ENCODE assay signal across 20 cellular contexts in genomic region chr2:39567507-39567906, GRCh38.
DNase-seq lines count a peak whose midpoint lies in the region; ATAC-seq and TF ChIP-seq lines count a peak whose summit lies in the region.
"Had no signal": no experiment of that assay in that cellular context is flagged by ENCODE, and none has a peak within 500 bp of the region (broad histone marks: within the 10 kb centered on the region; RNA-seq: fewer than 3 reads in every experiment).

No MANE protein-coding gene starts in this region.

- H3K4me3 ChIP-seq in astrocyte of the spinal cord (ENCODE audit: low read depth, low read length) = no peak overlapping the region
- no peak overlapping the region for H3K4me3 ChIP-seq in stomach smooth muscle (ENCODE audit: low read length in 2 of 2)
- H3K4me3 ChIP-seq: colonic mucosa had no signal

- H3K27me3 ChIP-seq in stomach smooth muscle (ENCODE audit: control insufficient read depth in 1 of 2, insufficient read depth in 2 of 2, low read length in 2 of 2) = no peaks in the 10 kb centered on the region
- H3K27me3 ChIP-seq: colonic mucosa had no signal

- H3K9ac ChIP-seq in stomach smooth muscle (ENCODE audit: low read length in 2 of 2) = no peak overlapping the region

- ATAC-seq in HG03571 (IDR thresholded peaks at IDR 0.05; ENCODE audit: unreplicated experiment) = no peak
- ATAC-seq: Panc1; right cardiac atrium; stimulated activated memory B cell treated with anti-CD40 and anti-IgM and Interleukin-4, amounts not matched to agents 10 μg/mL and 1 μg/mL and 100 μg/mL, for 72 hours had no signal

- peaks cover 22% of the 10 kb centered on the region for H3K4me1 ChIP-seq in stomach smooth muscle (ENCODE audit: control insufficient read depth, insufficient read depth, low read length)
- H3K4me1 ChIP-seq: colonic mucosa had no signal

- intact Hi-C loops in posterior cingulate gyrus (cut with DNase I) = no loop called here

- peak; percentile 67 for DNase-seq in M059J (ENCODE audit: low read depth)
- peak; percentile 83 for DNase-seq in astrocyte of the spinal cord (ENCODE audit: low read depth, low spot score)
- peak; percentile 66 for DNase-seq in iris pigment epithelial cell (ENCODE audit: low read depth)
- no peak for DNase-seq in activated CD8-positive, alpha-beta memory T cell treated with anti-CD3 and anti-CD28 coated beads, Interleukin-2, amount 50 U/mL, for 4 hours
- DNase-seq in posterior cingulate gyrus = no peak
- no peak for DNase-seq in NCI-H2196 (lab: John Stamatoyannopoulos, UW; ENCODE audit: unreplicated experiment)
- DNase-seq: activated B cell treated with CpG ODN at 0.5 μM for 24 hours; activated CD4-positive, alpha-beta memory T cell treated with anti-CD3 and anti-CD28 coated beads, Interleukin-2, amount 10 ng/mL, durations not matched to agents 7 days and 5 days; activated naive CD4-positive, alpha-beta T cell; activated T-cell treated with anti-CD3 and anti-CD28 coated beads, Interleukin-2, amount 50 U/mL, for 1 hour; AML-193; colonic mucosa; GOT3; NCI-H146; NCI-H345; right cardiac atrium had no signal

- TF ChIP-seq CTCF in astrocyte of the spinal cord (IDR thresholded peaks at IDR 0.05; ENCODE audit: low read depth, low read length) = no peak

- peak overlapping the region; percentile 50 for H3K27ac ChIP-seq in stomach smooth muscle (ENCODE audit: low read length)
- H3K27ac ChIP-seq: colonic mucosa had no signal

- H3K36me3 ChIP-seq in stomach smooth muscle (ENCODE audit: control insufficient read depth in 2 of 2, insufficient read depth in 2 of 2, low read length in 2 of 2) = no peaks in the 10 kb centered on the region
- H3K36me3 ChIP-seq: colonic mucosa had no signal

- in situ Hi-C loops in astrocyte of the spinal cord (cut with HindIII; ENCODE audit: low sequenced_read_pairs) = no loop called here

- peaks cover 3 to 13% of the 10 kb centered on the region in 2 donors for H3K9me3 ChIP-seq in stomach smooth muscle (ENCODE audit: control insufficient read depth in 2 of 2, low read length in 2 of 2)
- H3K9me3 ChIP-seq: colonic mucosa had no signal

Comparison
In these comparisons a context has a peak if more than half of its experiments do, and no peak if none do; other contexts are left out.
1. DNase-seq: peak in M059J (single experiment), astrocyte of the spinal cord (single experiment) and iris pigment epithelial cell (single experiment); none in activated CD8-positive, alpha-beta memory T cell treated with anti-CD3 and anti-CD28 coated beads, Interleukin-2, amount 50 U/mL, for 4 hours (single experiment), posterior cingulate gyrus (0 of 10) and NCI-H2196 (single experiment).